In genomic region chr17:71970312-71970711, GRCh38 we compare ENCODE assay signal across 10 cellular contexts.
DNase-seq lines count a peak whose midpoint lies in the region; ATAC-seq and TF ChIP-seq lines count a peak whose summit lies in the region.
"Had no signal": no experiment of that assay in that cellular context is flagged by ENCODE, and none has a peak within 500 bp of the region (broad histone marks: within the 10 kb centered on the region; RNA-seq: fewer than 3 reads in every experiment).

No MANE protein-coding gene starts in this region.

- peak; percentile 25 for DNase-seq in astrocyte of the spinal cord (ENCODE audit: low read depth, low spot score)
- no peak for DNase-seq in omental fat pad (ENCODE audit: low spot score)
- no peak for DNase-seq in activated effector memory CD4-positive, alpha-beta T cell treated with anti-CD3 and anti-CD28 coated beads, Interleukin-2, amount 50 U/mL, for 16 hours
- DNase-seq in HEK293T (ENCODE audit: extremely low spot score), result no peak
- no peak for DNase-seq in NCI-H146 (lab: John Stamatoyannopoulos, UW)
- DNase-seq: NCI-H2081 treated with DMSO at 0.1 percent for 48 hours had no signal

- in situ Hi-C loops in astrocyte of the spinal cord (cut with HindIII; ENCODE audit: low sequenced_read_pairs), result no loop called here

- peak; percentile 93 for ATAC-seq in GM18868 (IDR thresholded peaks at IDR 0.05; ENCODE audit: unreplicated experiment)
- ATAC-seq in HG03060 (IDR thresholded peaks at IDR 0.05; ENCODE audit: low read depth, unreplicated experiment), result peak; percentile 74
- peak; percentile 40 for ATAC-seq in omental fat pad (ENCODE audit: low FRiP score)
- ATAC-seq: K562 had no signal

- no peak for TF ChIP-seq CTCF in astrocyte of the spinal cord (IDR thresholded peaks at IDR 0.05; ENCODE audit: low read depth, low read length)
- TF ChIP-seq CTCF in omental fat pad (IDR thresholded peaks at IDR 0.05), result no peak

- POLR2A ChIA-PET in HEK293T (lab: Yijun Ruan, JAX), result no interaction called here

- CTCF ChIA-PET in HEK293T (lab: Yijun Ruan, JAX), result no interaction called here

- no peak overlapping the region for H3K4me3 ChIP-seq in astrocyte of the spinal cord (ENCODE audit: low read depth, low read length)
- H3K4me3 ChIP-seq: K562, suprapubic skin had no signal

TF ChIP-seq in HEK293T, 16 proteins besides CTCF, POLR2A, EP300 and RAD21:
- TF ChIP-seq ARNT (IDR thresholded peaks at IDR 0.05) (no peak), FOXA1 (IDR thresholded peaks at IDR 0.05) (no peak), BHLHE40 (IDR thresholded peaks at IDR 0.05; ENCODE audit: borderline replicate concordance) (no peak), CTBP1 (IDR thresholded peaks at IDR 0.05; ENCODE audit: borderline replicate concordance) (no peak), FOXK2 (IDR thresholded peaks at IDR 0.05) (no peak), L3MBTL2 (conservative IDR thresholded peaks at IDR 0.05) (no peak), ELF4 (IDR thresholded peaks at IDR 0.05) (no peak), PKNOX1 (IDR thresholded peaks at IDR 0.05) (no peak), LEF1 (IDR thresholded peaks at IDR 0.05; ENCODE audit: borderline replicate concordance) (no peak), NFRKB (IDR thresholded peaks at IDR 0.05) (no peak), TARDBP (IDR thresholded peaks at IDR 0.05) (no peak), FOXM1 (IDR thresholded peaks at IDR 0.05; ENCODE audit: borderline replicate concordance) (no peak), ZNF384 (IDR thresholded peaks at IDR 0.05) (no peak), SUZ12 (IDR thresholded peaks at IDR 0.05) (no peak), HDGF (IDR thresholded peaks at IDR 0.05; ENCODE audit: borderline replicate concordance) (no peak), SP1 (IDR thresholded peaks at IDR 0.05) (no peak)

Comparison
In these comparisons a context has a peak if more than half of its experiments do, and no peak if none do; other contexts are left out.
1. ATAC-seq: peak in every context shown above with its lines; median percentile 93 in GM18868; 74 in HG03060; 40 in omental fat pad.